Comparison of ENCODE assay signal across 8 cellular contexts in the genomic region with DNA sequence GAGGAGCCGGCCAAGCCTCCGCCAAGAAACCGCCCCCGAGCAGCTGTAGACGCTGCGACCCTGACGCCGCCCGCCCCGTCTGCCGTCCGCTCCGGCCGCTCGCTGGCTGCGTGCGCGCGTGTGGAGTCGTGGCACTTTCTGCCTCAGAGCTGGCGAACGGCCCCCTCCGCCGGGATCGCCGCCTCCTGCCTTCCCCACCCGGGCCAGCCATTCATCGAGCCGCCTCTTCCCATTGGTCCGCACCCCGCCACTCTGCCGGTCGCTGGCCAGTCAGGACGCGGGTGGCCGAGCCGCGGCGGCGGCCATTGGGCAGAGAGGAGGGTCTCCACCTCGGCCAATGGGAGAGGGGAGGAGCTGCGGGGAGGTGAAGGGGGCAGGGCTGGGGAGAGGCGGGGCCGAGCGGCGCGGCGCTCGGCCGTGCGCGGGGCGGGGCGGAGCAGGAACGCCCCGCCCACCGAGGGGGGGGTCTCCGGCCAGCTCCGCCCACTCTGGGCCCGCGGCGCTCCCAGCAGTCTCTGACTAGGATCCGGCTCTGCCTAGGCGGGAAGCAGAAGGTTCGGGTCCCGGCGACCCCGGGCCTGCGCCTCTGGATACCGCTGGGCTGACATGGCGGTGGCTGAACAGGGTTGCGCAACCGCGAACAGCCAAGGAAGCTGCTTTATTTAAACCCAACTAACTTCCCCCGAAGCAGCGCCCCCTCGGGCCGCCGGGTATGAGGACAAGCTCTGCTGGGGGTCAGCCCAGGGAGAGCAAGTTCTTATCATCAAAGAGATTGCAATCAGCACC. TPM values are rescaled to one million over a fixed set of nuclear protein-coding genes. Genes with fewer than 3 reads are reported as not detected.
A peak's percentile ranks its signal among the peaks of the same experiment; 100 is the strongest.
DNase-seq lines count a peak whose midpoint lies in the region; ATAC-seq, FAIRE-seq and TF ChIP-seq lines count a peak whose summit lies in the region.

A gene with protein sequence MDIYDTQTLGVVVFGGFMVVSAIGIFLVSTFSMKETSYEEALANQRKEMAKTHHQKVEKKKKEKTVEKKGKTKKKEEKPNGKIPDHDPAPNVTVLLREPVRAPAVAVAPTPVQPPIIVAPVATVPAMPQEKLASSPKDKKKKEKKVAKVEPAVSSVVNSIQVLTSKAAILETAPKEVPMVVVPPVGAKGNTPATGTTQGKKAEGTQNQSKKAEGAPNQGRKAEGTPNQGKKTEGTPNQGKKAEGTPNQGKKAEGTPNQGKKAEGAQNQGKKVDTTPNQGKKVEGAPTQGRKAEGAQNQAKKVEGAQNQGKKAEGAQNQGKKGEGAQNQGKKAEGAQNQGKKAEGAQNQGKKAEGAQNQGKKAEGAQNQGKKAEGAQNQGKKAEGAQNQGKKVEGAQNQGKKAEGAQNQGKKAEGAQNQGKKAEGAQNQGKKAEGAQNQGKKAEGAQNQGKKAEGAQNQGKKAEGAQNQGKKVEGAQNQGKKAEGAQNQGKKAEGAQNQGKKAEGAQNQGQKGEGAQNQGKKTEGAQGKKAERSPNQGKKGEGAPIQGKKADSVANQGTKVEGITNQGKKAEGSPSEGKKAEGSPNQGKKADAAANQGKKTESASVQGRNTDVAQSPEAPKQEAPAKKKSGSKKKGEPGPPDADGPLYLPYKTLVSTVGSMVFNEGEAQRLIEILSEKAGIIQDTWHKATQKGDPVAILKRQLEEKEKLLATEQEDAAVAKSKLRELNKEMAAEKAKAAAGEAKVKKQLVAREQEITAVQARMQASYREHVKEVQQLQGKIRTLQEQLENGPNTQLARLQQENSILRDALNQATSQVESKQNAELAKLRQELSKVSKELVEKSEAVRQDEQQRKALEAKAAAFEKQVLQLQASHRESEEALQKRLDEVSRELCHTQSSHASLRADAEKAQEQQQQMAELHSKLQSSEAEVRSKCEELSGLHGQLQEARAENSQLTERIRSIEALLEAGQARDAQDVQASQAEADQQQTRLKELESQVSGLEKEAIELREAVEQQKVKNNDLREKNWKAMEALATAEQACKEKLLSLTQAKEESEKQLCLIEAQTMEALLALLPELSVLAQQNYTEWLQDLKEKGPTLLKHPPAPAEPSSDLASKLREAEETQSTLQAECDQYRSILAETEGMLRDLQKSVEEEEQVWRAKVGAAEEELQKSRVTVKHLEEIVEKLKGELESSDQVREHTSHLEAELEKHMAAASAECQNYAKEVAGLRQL (N-terminal part only) (minus strand): TSS at position 140 of the 786 bp plus-strand sequence. CDS start 21,735 bp downstream, outside the sequence.

- H3K79me2 ChIP-seq in HepG2 (ENCODE audit: insufficient read depth, low read length): peaks cover 37% of the 10 kb centered on the region

- H2AFZ ChIP-seq in HepG2 (ENCODE audit: low read length): no peak within 1 kb of the TSS

- peak within 1 kb of the TSS; percentile 62 for H3K27ac ChIP-seq in CD4-positive, CD25-positive, alpha-beta regulatory T cell (ENCODE audit: insufficient read depth, low read length, poor library complexity, severe bottlenecking)
- peak within 1 kb of the TSS; percentile 87 for H3K27ac ChIP-seq in HepG2 (ENCODE audit: extremely low read length, insufficient read depth, low read length)

- H3K4me2 ChIP-seq in HepG2 (ENCODE audit: low read depth, low read length): peak within 1 kb of the TSS; percentile 99

- peaks cover 17% of the 10 kb centered on the region for H3K4me1 ChIP-seq in CD4-positive, CD25-positive, alpha-beta regulatory T cell (ENCODE audit: control insufficient read depth, insufficient read depth, low read length, poor library complexity, severe bottlenecking)
- H3K4me1 ChIP-seq in HepG2 (ENCODE audit: insufficient read depth, low read length): peaks cover 59% of the 10 kb centered on the region

- no peaks in the 10 kb centered on the region for H3K36me3 ChIP-seq in CD4-positive, CD25-positive, alpha-beta regulatory T cell (ENCODE audit: control insufficient read depth, insufficient read depth, low read length)
- peaks cover 9 to 31% of the 10 kb centered on the region in 2 experiments for H3K36me3 ChIP-seq in HepG2 (replicated peaks in 1 of 2; ENCODE audit: control insufficient read depth in 1 of 2, insufficient read depth in 2 of 2, low read length in 2 of 2)

- peak; percentile 39 for FAIRE-seq in HepG2 (lab: Jason Lieb, UNC)

- TF ChIP-seq EP300 in HepG2 (IDR thresholded peaks at IDR 0.05; ENCODE audit: low read depth in 2 of 2, low read length in 2 of 2) (peak; percentile 51 to 93), HepG2 (CRISPR knock-in tag; IDR thresholded peaks at IDR 0.05; ENCODE audit: borderline replicate concordance) (peak; percentile 71)

- H3K27ac Mint-ChIP-seq in CD4-positive, CD25-positive, alpha-beta regulatory T cell: peak within 1 kb of the TSS; percentile 69 to 76 (median 76)

- CTCF ChIA-PET in HepG2 (lab: Yijun Ruan, JAX; ENCODE audit: low intra/inter-chr PET ratio, low total read pairs): interaction anchor here (0.8 to 2.4 kb wide), 5 partner anchors 40 to 257 kb away, joined by 3 to 29 read pairs (median 8); no protein-coding TSS in a partner anchor

- H3K9ac ChIP-seq in HepG2 (ENCODE audit: insufficient read depth, low read depth, low read length): peak within 1 kb of the TSS; percentile 91

- H3K4me3 Mint-ChIP-seq in CD4-positive, CD25-positive, alpha-beta regulatory T cell: peak within 1 kb of the TSS; percentile 88 to 96 (median 90)

- no peaks in the 10 kb centered on the region for H3K9me3 ChIP-seq in CD4-positive, CD25-positive, alpha-beta regulatory T cell (ENCODE audit: control insufficient read depth in 2 of 2, low read length in 2 of 2)
- H3K9me3 ChIP-seq in HepG2 (ENCODE audit: low read length): peaks cover 10% of the 10 kb centered on the region; the same call in 1 of the 2 replicates

- H3K27me3 ChIP-seq in CD4-positive, CD25-positive, alpha-beta regulatory T cell (ENCODE audit: control insufficient read depth, insufficient read depth, low read length): peaks cover 23% of the 10 kb centered on the region
- H3K27me3 ChIP-seq in HepG2 (ENCODE audit: control insufficient read depth in 1 of 2, insufficient read depth in 2 of 2, low read length in 2 of 2): peaks cover 0 to 18% of the 10 kb centered on the region in 2 experiments; a peak in 4 of 5 replicates

- in situ Hi-C loops in HepG2 (cut with HindIII; ENCODE audit: extremely low pct_ligation_motif_present, low pct_unique_long_range_greater_than_20kb): loop anchor here (5.0 kb wide), 1 partner anchor 200 kb away; no protein-coding TSS in a partner anchor

- peak; percentile 94 to 96 for ATAC-seq in CD4-positive, CD25-positive, alpha-beta regulatory T cell (ENCODE audit: low read depth in 2 of 2)
- ATAC-seq in GM19395 (IDR thresholded peaks at IDR 0.05; ENCODE audit: unreplicated experiment): peak; percentile 82
- ATAC-seq in HG03565 (IDR thresholded peaks at IDR 0.05; ENCODE audit: unreplicated experiment): peak; percentile 85
- peak; percentile 90 for ATAC-seq in HepG2

- intact Hi-C loops in HepG2 (cut with micrococcal nuclease; ENCODE audit: unreplicated experiment): loop anchor here (1.0 to 5.0 kb wide), 5 partner anchors 40 to 257 kb away; no protein-coding TSS in a partner anchor

- no peaks in the 10 kb centered on the region for H3K36me3 Mint-ChIP-seq in CD4-positive, CD25-positive, alpha-beta regulatory T cell

- under 1% methylated on average over 48 of the region's 79 CpGs for WGBS in HepG2 (ENCODE audit: low lambda C conversion rate)

- H3K9me3 Mint-ChIP-seq in CD4-positive, CD25-positive, alpha-beta regulatory T cell: peaks cover 0 to 2% (median 0%) of the 10 kb centered on the region in 7 donors

- H3K4me3 ChIP-seq in CD4-positive, CD25-positive, alpha-beta regulatory T cell (ENCODE audit: low read depth, low read length): peak within 1 kb of the TSS; percentile 79
- peak within 1 kb of the TSS; percentile 87 to 92 (median 92) for H3K4me3 ChIP-seq in HepG2 (replicated peaks in 1 of 3; ENCODE audit: insufficient read depth in 1 of 3, low read depth in 2 of 3, low read length in 3 of 3)

- TF ChIP-seq CTCF in HepG2 (CRISPR knock-in tag; IDR thresholded peaks at IDR 0.05): peak; percentile 89

- BruUV-seq in HepG2 (replicated peaks; lab: Mats Ljungman, UMichigan): no TSS peak

- peak; percentile 96 to 97 (median 97) for DNase-seq in CD4-positive, CD25-positive, alpha-beta regulatory T cell
- DNase-seq in NCI-H748 treated with DMSO at 0.1 percent for 48 hours (lab: John Stamatoyannopoulos, UW) (peak; percentile 97), dermis blood vessel endothelial cell (peak; percentile 98), HepG2 (ENCODE audit: low spot score) (peak; percentile 98)
- DNase-seq in activated CD4-positive, alpha-beta T cell treated with anti-CD3 and anti-CD28 coated beads, Interleukin-2, amount 50 U/mL, for 4 hours: peak; percentile 93 to 94
- peak; percentile 95 for DNase-seq in stimulated activated CD4-positive, alpha-beta T cell treated with anti-CD3 and anti-CD28 coated beads, Interleukin-4, amount 100 ng/mL, for 1 hour

- POLR2A ChIA-PET in HepG2 (lab: Yijun Ruan, JAX): interaction anchor here (0.7 to 10.8 kb wide), 80 partner anchors 8 to 606 kb away, joined by 3 to 347 read pairs (median 5); partner anchors contain the start of genes BANF2, DSTN, KAT14 and PET117

- H3K4me1 Mint-ChIP-seq in CD4-positive, CD25-positive, alpha-beta regulatory T cell: peaks cover 0 to 22% (median 14%) of the 10 kb centered on the region in 4 donors

- peaks cover 36% of the 10 kb centered on the region for H4K20me1 ChIP-seq in HepG2 (ENCODE audit: insufficient read depth, low read length)

- peak; percentile 92 for TF ChIP-seq RAD21 in HepG2 (CRISPR knock-in tag; IDR thresholded peaks at IDR 0.05)

- peak; percentile 98 to 99 for TF ChIP-seq POLR2A in HepG2 (IDR thresholded peaks at IDR 0.05; ENCODE audit: insufficient read depth in 1 of 2, low read depth in 2 of 2, low read length in 2 of 2)

- peaks cover 39% of the 10 kb centered on the region for H3K27me3 Mint-ChIP-seq in CD4-positive, CD25-positive, alpha-beta regulatory T cell

RNA-seq across cellular contexts. Expression of the gene that starts here (rescaled TPM):
- 33.6 TPM for total RNA-seq in CD4-positive, CD25-positive, alpha-beta regulatory T cell
- 1 to 10 TPM in 2 of 4 donors, under 1 TPM in 2; 0.60 to 2.1 (median 1.4) TPM for polyA plus RNA-seq in CD4-positive, CD25-positive, alpha-beta regulatory T cell
- total RNA-seq in dermis blood vessel endothelial cell (123 and 224 TPM in 2 replicates), HepG2 (2016; rRNA removed; fragmentation: Illumina TruSeq; extraction: Trizol) (97.1 and 222 TPM in 2 replicates)
- total RNA-seq in HepG2 (2016; cell fraction: cytosol; rRNA removed; fragmentation: Illumina TruSeq; extraction: Trizol; ENCODE audit: low read depth): 35.1 and 38.1 TPM in 2 replicates
- 75.4 and 223 TPM in 2 replicates for total RNA-seq in HepG2 (2016; cell fraction: insoluble cytoplasmic fraction; rRNA removed; fragmentation: Illumina TruSeq; extraction: Trizol)
- total RNA-seq in HepG2 (2016; cell fraction: membrane; rRNA removed; fragmentation: Illumina TruSeq; extraction: Trizol): 33.7 and 37.4 TPM in 2 replicates
- 254 and 316 TPM in 2 replicates for total RNA-seq in HepG2 (2016; cell fraction: nucleus; rRNA removed; fragmentation: Illumina TruSeq; extraction: Trizol)
- polyA plus RNA-seq in HepG2 (2011; rRNA removed): 150 and 195 TPM in 2 replicates
- 97.1 and 99.8 TPM in 2 replicates for polyA plus RNA-seq in HepG2 (2011; cell fraction: cytosol; rRNA removed)
- polyA plus RNA-seq in HepG2 (2011; cell fraction: nucleus; rRNA removed): 402 and 429 TPM in 2 replicates
- 190 and 218 TPM in 2 replicates for polyA plus RNA-seq in HepG2 (2012)
- polyA plus RNA-seq in HepG2 (2016; cell fraction: cytosol; fragmentation: Illumina TruSeq; extraction: Trizol; ENCODE audit: low read depth): 14.1 and 14.3 TPM in 2 replicates
- 67.5 and 88.2 TPM in 2 replicates for polyA plus RNA-seq in HepG2 (2016; cell fraction: insoluble cytoplasmic fraction; fragmentation: Illumina TruSeq; extraction: Trizol; ENCODE audit: low read depth)
- polyA plus RNA-seq in HepG2 (2016; cell fraction: membrane; fragmentation: Illumina TruSeq; extraction: Trizol; ENCODE audit: low read depth): 15.3 and 18.4 TPM in 2 replicates
- polyA plus RNA-seq in HepG2 (2016; cell fraction: nucleus; fragmentation: Illumina TruSeq; extraction: Trizol; ENCODE audit: insufficient read depth, low read depth): 548 and 573 TPM in 2 replicates
- polyA minus RNA-seq in HepG2 (2011; rRNA and poly(A)+ RNA removed; ENCODE audit: low replicate concordance): 18.3 and 157 TPM in 2 replicates
- polyA minus RNA-seq in HepG2 (2011; cell fraction: cytosol; rRNA and poly(A)+ RNA removed): 155 and 192 TPM in 2 replicates
- polyA minus RNA-seq in HepG2 (2011; cell fraction: nucleus; rRNA and poly(A)+ RNA removed): 198 and 205 TPM in 2 replicates

Comparison
In these comparisons a context has a peak if more than half of its experiments do, and no peak if none do; other contexts are left out.
1. Peak in every context shown above with its lines: DNase-seq, ATAC-seq, H3K4me3 ChIP-seq and H3K27ac ChIP-seq.
2. RNA of the gene that starts here (polyA plus RNA-seq): 14.1 to 573 TPM in HepG2; 0.60 to 2.1 TPM in CD4-positive, CD25-positive, alpha-beta regulatory T cell; every median in the first group is over 4 times any median in the second.